11 cellular contexts compared by ENCODE assay signal in the genomic region with DNA sequence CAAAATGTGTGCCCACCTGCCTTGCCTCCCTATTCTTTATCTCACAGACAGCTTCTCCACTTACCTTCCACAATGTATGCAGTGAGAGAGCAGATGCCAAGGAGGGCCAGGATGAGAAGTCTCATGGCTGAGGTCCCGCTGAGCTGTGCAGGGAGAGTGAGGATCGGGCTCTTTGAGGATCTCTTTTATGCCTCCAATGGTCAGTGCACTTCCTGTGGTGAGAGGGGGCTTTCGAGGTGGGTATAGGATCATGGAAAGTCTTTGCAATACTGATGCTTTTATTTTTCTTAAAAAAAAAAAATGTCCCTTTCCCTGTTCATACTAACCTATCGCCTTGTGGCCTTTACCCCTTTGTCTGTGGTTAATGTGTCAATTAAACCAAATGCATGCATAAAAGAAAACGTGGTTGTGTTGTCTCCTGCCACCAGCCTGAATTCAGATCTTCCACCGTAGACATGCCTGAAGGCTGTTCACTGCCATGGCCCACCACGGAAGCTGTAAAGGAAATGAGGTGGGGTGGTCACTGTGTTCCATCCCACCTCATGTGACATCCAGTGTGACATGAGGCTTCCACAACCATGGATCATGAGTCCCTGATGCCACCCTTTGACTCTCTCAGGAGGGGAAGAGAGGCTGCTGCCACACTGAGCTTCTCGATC. TPM values are rescaled to one million over a fixed set of nuclear protein-coding genes. Genes with fewer than 3 reads are reported as not detected.
DNase-seq lines count a peak whose midpoint lies in the region; ATAC-seq and TF ChIP-seq lines count a peak whose summit lies in the region.
"Not testable (repeated sequence)": the region's sequence is repeated elsewhere in the genome, so short reads cannot be mapped to it uniquely, and the experiment has no call there.
"Had no signal": no experiment of that assay in that cellular context is flagged by ENCODE, and none has a peak within 500 bp of the region (broad histone marks: within the 10 kb centered on the region; RNA-seq: fewer than 3 reads in every experiment).

A gene with protein sequence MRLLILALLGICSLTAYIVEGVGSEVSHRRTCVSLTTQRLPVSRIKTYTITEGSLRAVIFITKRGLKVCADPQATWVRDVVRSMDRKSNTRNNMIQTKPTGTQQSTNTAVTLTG (minus strand): TSS at position 158 of the 659 bp plus-strand sequence. CDS start 33 bp downstream, at position 125.

- not testable (repeated sequence) for H3K27ac ChIP-seq in CD8-positive, alpha-beta memory T cell (ENCODE audit: low read depth, low read length)

- not testable (repeated sequence) for H3K27me3 ChIP-seq in CD8-positive, alpha-beta memory T cell (ENCODE audit: insufficient read depth, low read length, poor library complexity, severe bottlenecking); Loucy (ENCODE audit: insufficient read depth, low read length, poor library complexity, severe bottlenecking); mononuclear cell (ENCODE audit: insufficient read depth, low read length)

- H3K27ac Mint-ChIP-seq in CD8-positive, alpha-beta memory T cell = peak within 1 kb of the TSS; percentile 18 to 98 (median 82)
- H3K27ac Mint-ChIP-seq in activated CD8-positive, alpha-beta T cell treated with anti-CD3 and anti-CD28 coated beads for 36 hours = peak within 1 kb of the TSS; percentile 98
- H3K27ac Mint-ChIP-seq in activated T-cell treated with anti-CD3 and anti-CD28 coated beads, Interleukin-2, amount 50 U/mL, for 72 hours = not testable (repeated sequence)
- H3K27ac Mint-ChIP-seq in activated naive CD8-positive, alpha-beta T cell treated with anti-CD3 and anti-CD28 coated beads, Interleukin-2, amount 10 ng/mL, durations not matched to agents 7 days and 5 days = peak within 1 kb of the TSS; percentile 78
- H3K27ac Mint-ChIP-seq in stimulated activated effector memory CD8-positive, alpha-beta T cell treated with anti-CD3 and anti-CD28 coated beads, Interleukin-12 subunit alpha, Interleukin-12 subunit beta, amount 100 ng/mL, for 72 hours = peak within 1 kb of the TSS; percentile 55

- not testable (repeated sequence) for H3K4me1 ChIP-seq in CD8-positive, alpha-beta memory T cell (ENCODE audit: insufficient read depth, low read length); mononuclear cell (ENCODE audit: insufficient read depth, low read length)
- H3K4me1 ChIP-seq in Loucy (ENCODE audit: insufficient read depth, low read length, poor library complexity, severe bottlenecking) = peaks cover 13% of the 10 kb centered on the region

- peak; percentile 80 for ATAC-seq in activated CD8-positive, alpha-beta T cell treated with anti-CD3 and anti-CD28 coated beads for 36 hours
- ATAC-seq in activated T-cell treated with anti-CD3 and anti-CD28 coated beads, Interleukin-2, amount 50 U/mL, for 72 hours (replicated peaks in 1 of 2) = peak; percentile 59 to 75
- ATAC-seq in activated naive CD8-positive, alpha-beta T cell treated with anti-CD3 and anti-CD28 coated beads, Interleukin-2, amount 10 ng/mL, durations not matched to agents 7 days and 5 days (ENCODE audit: low read depth) = peak; percentile 79
- ATAC-seq in stimulated activated effector memory CD8-positive, alpha-beta T cell treated with anti-CD3 and anti-CD28 coated beads, Interleukin-12 subunit alpha, Interleukin-12 subunit beta, amount 100 ng/mL, for 72 hours = peak; percentile 68

- not testable (repeated sequence) for H3K4me3 ChIP-seq in CD8-positive, alpha-beta memory T cell (ENCODE audit: low read length); Loucy (ENCODE audit: low read length, poor library complexity, severe bottlenecking)
- peak within 1 kb of the TSS; percentile 13 for H3K4me3 ChIP-seq in mononuclear cell (ENCODE audit: low read length)

- peaks cover 4 to 31% (median 19%) of the 10 kb centered on the region in 3 donors for H3K36me3 Mint-ChIP-seq in CD8-positive, alpha-beta memory T cell
- peaks cover 41% of the 10 kb centered on the region for H3K36me3 Mint-ChIP-seq in activated CD8-positive, alpha-beta T cell treated with anti-CD3 and anti-CD28 coated beads for 36 hours (ENCODE audit: low read depth)
- not testable (repeated sequence) for H3K36me3 Mint-ChIP-seq in activated T-cell treated with anti-CD3 and anti-CD28 coated beads, Interleukin-2, amount 50 U/mL, for 72 hours (ENCODE audit: insufficient read depth in 2 of 2); stimulated activated effector memory CD8-positive, alpha-beta T cell treated with anti-CD3 and anti-CD28 coated beads, Interleukin-12 subunit alpha, Interleukin-12 subunit beta, amount 100 ng/mL, for 72 hours
- H3K36me3 Mint-ChIP-seq in activated naive CD8-positive, alpha-beta T cell treated with anti-CD3 and anti-CD28 coated beads, Interleukin-2, amount 10 ng/mL, durations not matched to agents 7 days and 5 days = peaks cover 44% of the 10 kb centered on the region

- not testable (repeated sequence) for H3K9me3 ChIP-seq in CD8-positive, alpha-beta memory T cell (ENCODE audit: low read length); Loucy (ENCODE audit: insufficient read depth, low read depth, low read length); mononuclear cell (ENCODE audit: low read depth, low read length)

- H3K27me3 Mint-ChIP-seq in CD8-positive, alpha-beta memory T cell; activated CD8-positive, alpha-beta T cell treated with anti-CD3 and anti-CD28 coated beads for 36 hours; activated T-cell treated with anti-CD3 and anti-CD28 coated beads, Interleukin-2, amount 50 U/mL, for 72 hours (ENCODE audit: low read depth); activated naive CD8-positive, alpha-beta T cell treated with anti-CD3 and anti-CD28 coated beads, Interleukin-2, amount 10 ng/mL, durations not matched to agents 7 days and 5 days: not testable (repeated sequence)

- intact Hi-C loops in activated CD8-positive, alpha-beta T cell treated with anti-CD3 and anti-CD28 coated beads for 36 hours (cut with micrococcal nuclease) = not testable (repeated sequence)

- not testable (repeated sequence) for H3K36me3 ChIP-seq in CD8-positive, alpha-beta memory T cell (ENCODE audit: insufficient read depth, low read length); Loucy (ENCODE audit: insufficient read depth, low read length)

- not testable (repeated sequence) for H3F3A ChIP-seq in Loucy (ENCODE audit: low read depth)

- peak within 1 kb of the TSS; percentile 58 for H3K9ac ChIP-seq in Loucy (ENCODE audit: low read depth, low read length, poor library complexity, severe bottlenecking)

- not testable (repeated sequence) for DNase-seq in CD8-positive, alpha-beta memory T cell; activated T-cell treated with anti-CD3 and anti-CD28 coated beads, Interleukin-2, amount 50 U/mL, for 72 hours; activated naive CD8-positive, alpha-beta T cell treated with anti-CD3 and anti-CD28 coated beads, Interleukin-2, amount 10 ng/mL, durations not matched to agents 7 days and 5 days; stimulated activated effector memory CD8-positive, alpha-beta T cell treated with anti-CD3 and anti-CD28 coated beads, Interleukin-12 subunit alpha, Interleukin-12 subunit beta, amount 100 ng/mL, for 72 hours (ENCODE audit: low spot score in 2 of 2)
- peak; percentile 54 for DNase-seq in activated CD8-positive, alpha-beta T cell treated with anti-CD3 and anti-CD28 coated beads for 36 hours

- H3K79me2 ChIP-seq in Loucy (ENCODE audit: insufficient read depth, low read length) = not testable (repeated sequence)

- not testable (repeated sequence) for H2AFZ ChIP-seq in Loucy (ENCODE audit: low read length)

- H4K20me1 ChIP-seq in Loucy (ENCODE audit: insufficient read depth, low read length, poor library complexity, severe bottlenecking) = not testable (repeated sequence)

- POLR2A ChIA-PET in CD8-positive, alpha-beta memory T cell (lab: Charles Lee) = not testable (repeated sequence)
- POLR2A ChIA-PET in activated CD8-positive, alpha-beta T cell treated with anti-CD3 and anti-CD28 coated beads for 36 hours (lab: Charles Lee) = interaction anchor here (1.7 kb wide), 1 partner anchor 35 kb away, joined by 4 read pairs; no protein-coding TSS in a partner anchor
- POLR2A ChIA-PET in activated naive CD8-positive, alpha-beta T cell treated with anti-CD3 and anti-CD28 coated beads, Interleukin-2, amount 10 ng/mL, durations not matched to agents 7 days and 5 days (lab: Charles Lee) = interaction anchor here (0.9 kb wide), 1 partner anchor 100 kb away, joined by 3 read pairs; no protein-coding TSS in a partner anchor

- H3K4me3 Mint-ChIP-seq in CD8-positive, alpha-beta memory T cell = peak within 1 kb of the TSS; percentile 81 to 99 (median 86)
- peak within 1 kb of the TSS; percentile 86 for H3K4me3 Mint-ChIP-seq in activated CD8-positive, alpha-beta T cell treated with anti-CD3 and anti-CD28 coated beads for 36 hours
- peak within 1 kb of the TSS; percentile 15 to 68 for H3K4me3 Mint-ChIP-seq in activated T-cell treated with anti-CD3 and anti-CD28 coated beads, Interleukin-2, amount 50 U/mL, for 72 hours
- peak within 1 kb of the TSS; percentile 51 for H3K4me3 Mint-ChIP-seq in activated naive CD8-positive, alpha-beta T cell treated with anti-CD3 and anti-CD28 coated beads, Interleukin-2, amount 10 ng/mL, durations not matched to agents 7 days and 5 days
- peak within 1 kb of the TSS; percentile 61 for H3K4me3 Mint-ChIP-seq in stimulated activated effector memory CD8-positive, alpha-beta T cell treated with anti-CD3 and anti-CD28 coated beads, Interleukin-12 subunit alpha, Interleukin-12 subunit beta, amount 100 ng/mL, for 72 hours

- not testable (repeated sequence) for H3K9me3 Mint-ChIP-seq in CD8-positive, alpha-beta memory T cell; activated CD8-positive, alpha-beta T cell treated with anti-CD3 and anti-CD28 coated beads for 36 hours; activated T-cell treated with anti-CD3 and anti-CD28 coated beads, Interleukin-2, amount 50 U/mL, for 72 hours; stimulated activated effector memory CD8-positive, alpha-beta T cell treated with anti-CD3 and anti-CD28 coated beads, Interleukin-12 subunit alpha, Interleukin-12 subunit beta, amount 100 ng/mL, for 72 hours
- H3K9me3 Mint-ChIP-seq in activated naive CD8-positive, alpha-beta T cell treated with anti-CD3 and anti-CD28 coated beads, Interleukin-2, amount 10 ng/mL, durations not matched to agents 7 days and 5 days = peaks cover 17% of the 10 kb centered on the region

- peak within 1 kb of the TSS; percentile 63 for H3K4me2 ChIP-seq in Loucy (ENCODE audit: low read depth, low read length, poor library complexity, severe bottlenecking)

- H3K4me1 Mint-ChIP-seq in CD8-positive, alpha-beta memory T cell = peaks cover 27 to 50% (median 49%) of the 10 kb centered on the region in 3 donors
- peaks cover 31% of the 10 kb centered on the region for H3K4me1 Mint-ChIP-seq in activated CD8-positive, alpha-beta T cell treated with anti-CD3 and anti-CD28 coated beads for 36 hours (ENCODE audit: low read depth)
- H3K4me1 Mint-ChIP-seq in activated T-cell treated with anti-CD3 and anti-CD28 coated beads, Interleukin-2, amount 50 U/mL, for 72 hours (ENCODE audit: low read depth) = peaks cover 16% of the 10 kb centered on the region
- H3K4me1 Mint-ChIP-seq in activated naive CD8-positive, alpha-beta T cell treated with anti-CD3 and anti-CD28 coated beads, Interleukin-2, amount 10 ng/mL, durations not matched to agents 7 days and 5 days = peaks cover 27% of the 10 kb centered on the region
- peaks cover 28% of the 10 kb centered on the region for H3K4me1 Mint-ChIP-seq in stimulated activated effector memory CD8-positive, alpha-beta T cell treated with anti-CD3 and anti-CD28 coated beads, Interleukin-12 subunit alpha, Interleukin-12 subunit beta, amount 100 ng/mL, for 72 hours

- TF ChIP-seq CTCF in Loucy (conservative IDR thresholded peaks at IDR 0.05; ENCODE audit: low read length); activated CD8-positive, alpha-beta T cell treated with anti-CD3 and anti-CD28 coated beads for 36 hours (IDR thresholded peaks at IDR 0.05): not testable (repeated sequence)

- CTCF ChIA-PET in CD8-positive, alpha-beta memory T cell (lab: Charles Lee); activated CD8-positive, alpha-beta T cell treated with anti-CD3 and anti-CD28 coated beads for 36 hours (lab: Charles Lee): not testable (repeated sequence)

- H3K9me2 ChIP-seq in Loucy (replicated peaks; ENCODE audit: low read depth, low read length) = not testable (repeated sequence)

RNA-seq across cellular contexts. Expression of the gene that starts here (rescaled TPM):
- total RNA-seq in CD8-positive, alpha-beta memory T cell = 100 to 1,000 TPM; 316 to 350 TPM
- polyA plus RNA-seq in CD8-positive, alpha-beta memory T cell = 90.6 TPM
- total RNA-seq in activated CD8-positive, alpha-beta T cell treated with anti-CD3 and anti-CD28 coated beads for 36 hours = 100 to 1,000 TPM; 188 to 191 TPM
- total RNA-seq in activated T-cell treated with anti-CD3 and anti-CD28 coated beads, Interleukin-2, amount 50 U/mL, for 72 hours = 10 to 100 TPM; 15.7 to 51.0 TPM
- 10 to 100 TPM; 15.4 to 19.3 TPM for total RNA-seq in activated naive CD8-positive, alpha-beta T cell treated with anti-CD3 and anti-CD28 coated beads, Interleukin-2, amount 10 ng/mL, durations not matched to agents 7 days and 5 days
- total RNA-seq in mononuclear cell = 12.7 TPM
- total RNA-seq: A172, H1, LHCN-M2 had no signal
- polyA plus RNA-seq: BJ, H1 had no signal
